Comparison of ENCODE assay signal across 8 cellular contexts in genomic region chr5:131254025-131254424, GRCh38. TPM values are rescaled to one million over a fixed set of nuclear protein-coding genes. Genes with fewer than 3 reads are reported as not detected.
DNase-seq lines count a peak whose midpoint lies in the region; ATAC-seq and TF ChIP-seq lines count a peak whose summit lies in the region.
"Not testable (repeated sequence)": the region's sequence is repeated elsewhere in the genome, so short reads cannot be mapped to it uniquely, and the experiment has no call there.

No MANE protein-coding gene starts in this region.

- not testable (repeated sequence) for H3K36me3 ChIP-seq in BLaER1 treated with 17β-estradiol and CSF1 and Interleukin-3, amounts not matched to agents 10 nM and 100 nM
- peaks cover 17% of the 10 kb centered on the region for H3K36me3 ChIP-seq in SK-N-MC (ENCODE audit: insufficient read depth, low read length)

- CTCF ChIA-PET in activated CD4-positive, alpha-beta memory T cell treated with anti-CD3 and anti-CD28 coated beads, Interleukin-2, amount 10 ng/mL, durations not matched to agents 7 days and 5 days (lab: Charles Lee), result interaction anchor here (1.0 to 6.4 kb wide), 6 partner anchors 11 to 128 kb away, joined by 3 to 61 read pairs (median 6); partner anchors contain the start of genes CDC42SE2 and HINT1

- peaks cover 81% of the 10 kb centered on the region for H3K4me1 Mint-ChIP-seq in activated CD4-positive, alpha-beta memory T cell treated with anti-CD3 and anti-CD28 coated beads, Interleukin-2, amount 10 ng/mL, durations not matched to agents 7 days and 5 days
- peaks cover 71% of the 10 kb centered on the region for H3K4me1 Mint-ChIP-seq in dendritic cell treated with granulocyte-macrophage colony-stimulating factor and Interleukin-4, amounts not matched to agents 40 ng/mL and 50 ng/mL, for 4 days (ENCODE audit: low read depth)
- H3K4me1 Mint-ChIP-seq in naive thymus-derived CD8-positive, alpha-beta T cell, result peaks cover 37 to 89% (median 84%) of the 10 kb centered on the region in 4 donors
- H3K4me1 Mint-ChIP-seq in stimulated activated naive CD8-positive, alpha-beta T cell treated with anti-CD3 and anti-CD28 coated beads, Interleukin-15, amount 100 ng/mL, for 72 hours, result peaks cover 82% of the 10 kb centered on the region

- peaks cover 42 to 92% (median 70%) of the 10 kb centered on the region in 10 experiments for H3K4me1 ChIP-seq in BLaER1 treated with 17β-estradiol and CSF1 and Interleukin-3, amounts not matched to agents 10 nM and 100 nM

- peak overlapping the region; percentile 93 for H3K4me3 Mint-ChIP-seq in activated CD4-positive, alpha-beta memory T cell treated with anti-CD3 and anti-CD28 coated beads, Interleukin-2, amount 10 ng/mL, durations not matched to agents 7 days and 5 days
- H3K4me3 Mint-ChIP-seq in dendritic cell treated with granulocyte-macrophage colony-stimulating factor and Interleukin-4, amounts not matched to agents 40 ng/mL and 50 ng/mL, for 4 days, result not testable (repeated sequence)
- peak overlapping the region; percentile 81 to 98 (median 94) for H3K4me3 Mint-ChIP-seq in naive thymus-derived CD8-positive, alpha-beta T cell
- peak overlapping the region; percentile 86 to 95 for H3K4me3 Mint-ChIP-seq in stimulated activated naive CD8-positive, alpha-beta T cell treated with anti-CD3 and anti-CD28 coated beads, Interleukin-15, amount 100 ng/mL, for 72 hours

- H3K27me3 ChIP-seq in BLaER1 treated with 17β-estradiol and CSF1 and Interleukin-3, amounts not matched to agents 10 nM and 100 nM; HL-60 (ENCODE audit: insufficient read depth, poor library complexity, severe bottlenecking): not testable (repeated sequence)

- H3K27ac Mint-ChIP-seq in activated CD4-positive, alpha-beta memory T cell treated with anti-CD3 and anti-CD28 coated beads, Interleukin-2, amount 10 ng/mL, durations not matched to agents 7 days and 5 days, result peak overlapping the region; percentile 99
- H3K27ac Mint-ChIP-seq in dendritic cell treated with granulocyte-macrophage colony-stimulating factor and Interleukin-4, amounts not matched to agents 40 ng/mL and 50 ng/mL, for 4 days, result peak overlapping the region; percentile 93
- peak overlapping the region; percentile 85 to 100 (median 94) for H3K27ac Mint-ChIP-seq in naive thymus-derived CD8-positive, alpha-beta T cell
- H3K27ac Mint-ChIP-seq in stimulated activated naive CD8-positive, alpha-beta T cell treated with anti-CD3 and anti-CD28 coated beads, Interleukin-15, amount 100 ng/mL, for 72 hours, result peak overlapping the region; percentile 96 to 98

- peak overlapping the region; percentile 72 to 93 (median 81) for H3K4me2 ChIP-seq in BLaER1 treated with 17β-estradiol and CSF1 and Interleukin-3, amounts not matched to agents 10 nM and 100 nM

- not testable (repeated sequence) for TF ChIP-seq CTCF in HL-60 (IDR thresholded peaks at IDR 0.05; ENCODE audit: insufficient read depth, low read length)

- ATAC-seq in naive thymus-derived CD8-positive, alpha-beta T cell; stimulated activated naive CD8-positive, alpha-beta T cell treated with anti-CD3 and anti-CD28 coated beads, Interleukin-15, amount 100 ng/mL, for 72 hours: not testable (repeated sequence)

- peak overlapping the region in 8 of 11 experiments; percentile 71 to 81 (median 76); a peak in 10 of 22 replicates for H3K9ac ChIP-seq in BLaER1 treated with 17β-estradiol and CSF1 and Interleukin-3, amounts not matched to agents 10 nM and 100 nM
- not testable (repeated sequence) for H3K9ac ChIP-seq in SK-N-MC (ENCODE audit: insufficient read length)

- POLR2A ChIA-PET in activated CD4-positive, alpha-beta memory T cell treated with anti-CD3 and anti-CD28 coated beads, Interleukin-2, amount 10 ng/mL, durations not matched to agents 7 days and 5 days (lab: Charles Lee), result interaction anchor here (0.8 to 13.1 kb wide), 21 partner anchors 14 to 143 kb away, joined by 3 to 572 read pairs (median 5); partner anchors contain the start of genes CDC42SE2 and HINT1
- POLR2A ChIA-PET in naive thymus-derived CD8-positive, alpha-beta T cell (lab: Charles Lee), result interaction anchor here (0.6 to 8.5 kb wide), 11 partner anchors 8 to 128 kb away, joined by 3 to 159 read pairs (median 7); partner anchors contain the start of genes CDC42SE2 and HINT1

- peaks cover 27% of the 10 kb centered on the region for H3K36me3 Mint-ChIP-seq in activated CD4-positive, alpha-beta memory T cell treated with anti-CD3 and anti-CD28 coated beads, Interleukin-2, amount 10 ng/mL, durations not matched to agents 7 days and 5 days (ENCODE audit: low read depth)
- not testable (repeated sequence) for H3K36me3 Mint-ChIP-seq in dendritic cell treated with granulocyte-macrophage colony-stimulating factor and Interleukin-4, amounts not matched to agents 40 ng/mL and 50 ng/mL, for 4 days (ENCODE audit: low read depth); naive thymus-derived CD8-positive, alpha-beta T cell

- not testable (repeated sequence) for H4K20me1 ChIP-seq in BLaER1 treated with 17β-estradiol and CSF1 and Interleukin-3, amounts not matched to agents 10 nM and 100 nM

- intact Hi-C loops in dendritic cell treated with granulocyte-macrophage colony-stimulating factor and Interleukin-4, amounts not matched to agents 40 ng/mL and 50 ng/mL, for 4 days (cut with micrococcal nuclease), result loop anchor here (5.0 kb wide), 1 partner anchor 42 kb away; no protein-coding TSS in a partner anchor

- H3K9me3 ChIP-seq in BLaER1 treated with 17β-estradiol and CSF1 and Interleukin-3, amounts not matched to agents 10 nM and 100 nM (replicated peaks in 1 of 11); SK-N-MC (ENCODE audit: low read depth, low read length): not testable (repeated sequence)

- not testable (repeated sequence) for DNase-seq in HL-60 (ENCODE audit: low read depth in 1 of 2, low spot score in 1 of 2); SK-N-MC (ENCODE audit: low read depth, low spot score)
- peak; percentile 50 for DNase-seq in activated CD4-positive, alpha-beta memory T cell treated with anti-CD3 and anti-CD28 coated beads, Interleukin-2, amount 10 ng/mL, durations not matched to agents 7 days and 5 days
- DNase-seq in activated naive CD4-positive, alpha-beta T cell treated with Interleukin-2 at 50 U/mL for 16 hours, result peak; percentile 31
- peak in 1 of 10 donors; percentile 17 for DNase-seq in naive thymus-derived CD8-positive, alpha-beta T cell
- DNase-seq in stimulated activated naive CD8-positive, alpha-beta T cell treated with anti-CD3 and anti-CD28 coated beads, Interleukin-15, amount 100 ng/mL, for 72 hours, result peak in 1 of 2 donors; percentile 33

- H3K27me3 Mint-ChIP-seq in activated CD4-positive, alpha-beta memory T cell treated with anti-CD3 and anti-CD28 coated beads, Interleukin-2, amount 10 ng/mL, durations not matched to agents 7 days and 5 days; dendritic cell treated with granulocyte-macrophage colony-stimulating factor and Interleukin-4, amounts not matched to agents 40 ng/mL and 50 ng/mL, for 4 days; naive thymus-derived CD8-positive, alpha-beta T cell; stimulated activated naive CD8-positive, alpha-beta T cell treated with anti-CD3 and anti-CD28 coated beads, Interleukin-15, amount 100 ng/mL, for 72 hours: not testable (repeated sequence)

- H3K9me3 Mint-ChIP-seq in activated CD4-positive, alpha-beta memory T cell treated with anti-CD3 and anti-CD28 coated beads, Interleukin-2, amount 10 ng/mL, durations not matched to agents 7 days and 5 days; dendritic cell treated with granulocyte-macrophage colony-stimulating factor and Interleukin-4, amounts not matched to agents 40 ng/mL and 50 ng/mL, for 4 days; naive thymus-derived CD8-positive, alpha-beta T cell; stimulated activated naive CD8-positive, alpha-beta T cell treated with anti-CD3 and anti-CD28 coated beads, Interleukin-15, amount 100 ng/mL, for 72 hours: not testable (repeated sequence)

- peak overlapping the region in 10 of 11 experiments; percentile 85 to 95 (median 90); a peak in 20 of 22 replicates for H3K27ac ChIP-seq in BLaER1 treated with 17β-estradiol and CSF1 and Interleukin-3, amounts not matched to agents 10 nM and 100 nM
- peak overlapping the region; percentile 54 for H3K27ac ChIP-seq in HL-60 (replicated peaks)
- peak overlapping the region; percentile 100 for H3K27ac ChIP-seq in SK-N-MC

- peak overlapping the region in 1 of 10 experiments; percentile 61; a peak in 1 of 20 replicates for H3K4me3 ChIP-seq in BLaER1 treated with 17β-estradiol and CSF1 and Interleukin-3, amounts not matched to agents 10 nM and 100 nM
- H3K4me3 ChIP-seq in HL-60 (replicated peaks; ENCODE audit: insufficient read depth, low read length), result not testable (repeated sequence)
- peak overlapping the region; percentile 31 for H3K4me3 ChIP-seq in SK-N-MC

RNA-seq across cellular contexts. Expression of gene CDC42SE2, which starts 9.8 kb away (rescaled TPM):
- total RNA-seq in activated CD4-positive, alpha-beta memory T cell treated with anti-CD3 and anti-CD28 coated beads, Interleukin-2, amount 10 ng/mL, durations not matched to agents 7 days and 5 days, result 100 to 1,000 TPM; 163 to 166 TPM
- total RNA-seq in naive thymus-derived CD8-positive, alpha-beta T cell, result 100 to 1,000 TPM; 313 to 326 TPM
- polyA plus RNA-seq in naive thymus-derived CD8-positive, alpha-beta T cell, result 100 to 1,000 TPM; 423 to 544 (median 480) TPM
